In genomic region chr5:66558562-66558961, GRCh38 we compare ENCODE assay signal across 9 cellular contexts. TPM values are rescaled to one million over a fixed set of nuclear protein-coding genes. Genes with fewer than 3 reads are reported as not detected.
DNase-seq lines count a peak whose midpoint lies in the region; ATAC-seq, FAIRE-seq and TF ChIP-seq lines count a peak whose summit lies in the region.
"Had no signal": no experiment of that assay in that cellular context is flagged by ENCODE, and none has a peak within 500 bp of the region (broad histone marks: within the 10 kb centered on the region; RNA-seq: fewer than 3 reads in every experiment).

No MANE protein-coding gene starts in this region.

- H3K79me2 ChIP-seq in Karpas-422 (ENCODE audit: low read length), result no peaks in the 10 kb centered on the region

- no peak overlapping the region for H3K4me3 ChIP-seq in thyroid gland (replicated peaks in 1 of 3)
- H3K4me3 ChIP-seq in vagina, result no peak overlapping the region
- H3K4me3 ChIP-seq in Karpas-422 (ENCODE audit: low read length), result no peak overlapping the region

- no peaks in the 10 kb centered on the region for H3K9me3 Mint-ChIP-seq in activated T-helper 17 cell treated with anti-CD3 and anti-CD28 coated beads, Interleukin-2, amount 50 U/mL, for 72 hours

- H3K36me3 ChIP-seq in thyroid gland (no peaks in the 10 kb centered on the region), vagina (no peaks in the 10 kb centered on the region), Karpas-422 (ENCODE audit: insufficient read depth, low read length) (no peaks in the 10 kb centered on the region)

- ATAC-seq in GM18499 (IDR thresholded peaks at IDR 0.05; ENCODE audit: insufficient read depth, unreplicated experiment), result peak; percentile 61
- peak; percentile 81 for ATAC-seq in HG03039 (IDR thresholded peaks at IDR 0.05; ENCODE audit: unreplicated experiment)
- ATAC-seq in activated T-helper 17 cell treated with anti-CD3 and anti-CD28 coated beads, Interleukin-2, amount 50 U/mL, for 72 hours (replicated peaks), result peak; percentile 42

- H3K27ac Mint-ChIP-seq in activated T-helper 17 cell treated with anti-CD3 and anti-CD28 coated beads, Interleukin-2, amount 50 U/mL, for 72 hours, result no peak overlapping the region

- H3K9me2 ChIP-seq in Karpas-422 (replicated peaks; ENCODE audit: insufficient read depth, low read length), result no peaks in the 10 kb centered on the region

- intact Hi-C loops in thyroid gland (cut with DNase I), result no loop called here
- intact Hi-C loops in vagina (cut with DNase I), result no loop called here

- H3K27ac ChIP-seq in thyroid gland, result no peak overlapping the region
- no peak overlapping the region for H3K27ac ChIP-seq in vagina
- H3K27ac ChIP-seq in Karpas-422 (ENCODE audit: low read length), result no peak overlapping the region

- no peak overlapping the region for H3K4me2 ChIP-seq in Karpas-422 (ENCODE audit: low read depth, low read length, poor library complexity, severe bottlenecking)

- DNase-seq in GM19239 (ENCODE audit: insufficient read length, low spot score) (peak; percentile 27), thyroid gland (no peak), vagina (ENCODE audit: extremely low spot score in 2 of 2) (no peak), Karpas-422 (no peak)
- DNase-seq: cortex of kidney had no signal

- H3K27me3 ChIP-seq in thyroid gland (no peaks in the 10 kb centered on the region), vagina (no peaks in the 10 kb centered on the region), Karpas-422 (ENCODE audit: low read length) (no peaks in the 10 kb centered on the region)

- H3K36me3 Mint-ChIP-seq in activated T-helper 17 cell treated with anti-CD3 and anti-CD28 coated beads, Interleukin-2, amount 50 U/mL, for 72 hours (ENCODE audit: low read depth), result no peaks in the 10 kb centered on the region

- TF ChIP-seq CTCF in thyroid gland (IDR thresholded peaks at IDR 0.05) (no peak), vagina (IDR thresholded peaks at IDR 0.05) (no peak)

- 96 to 98% methylated on average over 3 of the region's 3 CpGs for WGBS in thyroid gland, 2 donors

- FAIRE-seq in GM19239 (lab: Jason Lieb, UNC), result peak; percentile 85

- TF ChIP-seq POLR2A in thyroid gland (IDR thresholded peaks at IDR 0.05) (no peak), vagina (IDR thresholded peaks at IDR 0.05) (no peak)

- peaks cover 7% of the 10 kb centered on the region for H3K27me3 Mint-ChIP-seq in activated T-helper 17 cell treated with anti-CD3 and anti-CD28 coated beads, Interleukin-2, amount 50 U/mL, for 72 hours

- no peaks in the 10 kb centered on the region for H3K9me3 ChIP-seq in thyroid gland
- H3K9me3 ChIP-seq in vagina, result peaks cover 6% of the 10 kb centered on the region
- peaks cover 8% of the 10 kb centered on the region for H3K9me3 ChIP-seq in Karpas-422 (ENCODE audit: low read length)

- peaks cover 4% of the 10 kb centered on the region for H3K4me1 Mint-ChIP-seq in activated T-helper 17 cell treated with anti-CD3 and anti-CD28 coated beads, Interleukin-2, amount 50 U/mL, for 72 hours
- H3K4me1 Mint-ChIP-seq: neural crest cell had no signal

- H3K4me1 ChIP-seq in thyroid gland (no peaks in the 10 kb centered on the region), vagina (no peaks in the 10 kb centered on the region), Karpas-422 (ENCODE audit: low read length) (peaks cover 13% of the 10 kb centered on the region)

- H3K4me3 Mint-ChIP-seq in activated T-helper 17 cell treated with anti-CD3 and anti-CD28 coated beads, Interleukin-2, amount 50 U/mL, for 72 hours, result no peak overlapping the region
- H3K4me3 Mint-ChIP-seq: neural crest cell had no signal

- no peak overlapping the region for H3K9ac ChIP-seq in Karpas-422 (ENCODE audit: low read length)

- H4K20me1 ChIP-seq in Karpas-422 (ENCODE audit: insufficient read depth, low read depth, low read length), result no peaks in the 10 kb centered on the region

- no peak overlapping the region for H2AFZ ChIP-seq in Karpas-422 (ENCODE audit: low read length)

RNA-seq across cellular contexts. Expression of gene MAST4, which starts 37.6 kb away (rescaled TPM):
- 100 to 1,000 TPM in 1 of 2 donors, 10 to 100 TPM in 1; 42.1 to 103 TPM for total RNA-seq in activated T-helper 17 cell treated with anti-CD3 and anti-CD28 coated beads, Interleukin-2, amount 50 U/mL, for 72 hours
- 10 to 100 TPM; 20.2 to 38.3 (median 24.4) TPM for total RNA-seq in thyroid gland
- 85.9 TPM for total RNA-seq in vagina
- total RNA-seq in Karpas-422 (2014; rRNA removed; shearing (Covaris generic); ENCODE audit: low replicate concordance), result 6.0 and 11.8 TPM in 2 replicates
